19 cellular contexts compared by ENCODE assay signal in genomic region chr1:69258842-69259241, GRCh38.
A peak's percentile ranks its signal among the peaks of the same experiment; 100 is the strongest.
DNase-seq lines count a peak whose midpoint lies in the region; ATAC-seq and TF ChIP-seq lines count a peak whose summit lies in the region.
"Had no signal": no experiment of that assay in that cellular context is flagged by ENCODE, and none has a peak within 500 bp of the region (broad histone marks: within the 10 kb centered on the region; RNA-seq: fewer than 3 reads in every experiment).

No MANE protein-coding gene starts in this region.

- no peak overlapping the region for H3K14ac ChIP-seq in neuronal stem cell (ENCODE audit: low read length)

- no peaks in the 10 kb centered on the region for H3K9me3 ChIP-seq in PC-3 (ENCODE audit: low read length)
- no peaks in the 10 kb centered on the region for H3K9me3 ChIP-seq in neuronal stem cell (replicated peaks in 1 of 2; ENCODE audit: control insufficient read depth in 2 of 2, insufficient read depth in 1 of 2, low read depth in 1 of 2, low read length in 2 of 2)

- H2AFZ ChIP-seq in PC-3 (ENCODE audit: low read length) (no peak overlapping the region), neuronal stem cell (ENCODE audit: low read length) (peak overlapping the region; percentile 51)

- H3K4me2 ChIP-seq in PC-3 (ENCODE audit: low read length) = no peak overlapping the region
- H3K4me2 ChIP-seq in neuronal stem cell (ENCODE audit: insufficient read depth, low read length, poor library complexity, severe bottlenecking) = no peak overlapping the region

- no CpG with 5 or more reads among the region's 1 CpG for WGBS in neuronal stem cell (ENCODE audit: extremely low coverage in 2 of 2, insufficient read length in 2 of 2, insufficient replicate concordance in 1 of 2), 2 donors

- H3K27ac ChIP-seq in PC-3 (ENCODE audit: low read length) = no peak overlapping the region
- no peak overlapping the region for H3K27ac ChIP-seq in neuronal stem cell (replicated peaks; ENCODE audit: low read length)

- H3K79me1 ChIP-seq in neuronal stem cell (ENCODE audit: low read depth, low read length) = no peaks in the 10 kb centered on the region

- intact Hi-C loops in PC-3 (cut with micrococcal nuclease) = no loop called here

- H4K91ac ChIP-seq in neuronal stem cell (ENCODE audit: low read depth, low read length, poor library complexity) = no peak overlapping the region

- H3K9ac ChIP-seq in PC-3 (ENCODE audit: low read length) = no peak overlapping the region
- H3K9ac ChIP-seq in neuronal stem cell (ENCODE audit: low read depth, low read length, poor library complexity) = no peak overlapping the region

- no peak overlapping the region for H2AK5ac ChIP-seq in neuronal stem cell (ENCODE audit: low read depth, low read length)

- H3K4me1 ChIP-seq in PC-3 (ENCODE audit: insufficient read depth, low read length) = no peaks in the 10 kb centered on the region
- no peaks in the 10 kb centered on the region for H3K4me1 ChIP-seq in neuronal stem cell (ENCODE audit: control insufficient read depth in 2 of 2, insufficient read depth in 1 of 2, low read depth in 1 of 2, low read length in 2 of 2)

- DNase-seq in NCI-H1417 (lab: John Stamatoyannopoulos, UW) (peak in 2 of 3 experiments; percentile 35 to 37), NCI-H1417 treated with DMSO at 0.1 percent for 48 hours (lab: John Stamatoyannopoulos, UW) (no peak), LNCaP clone FGC (ENCODE audit: low read depth) (peak; percentile 38), PC-3 (peak; percentile 20), neuronal stem cell (ENCODE audit: low spot score) (no peak), NCI-H2227 treated with DMSO at 0.1 percent for 48 hours (lab: John Stamatoyannopoulos, UW) (no peak), EL (no peak)
- DNase-seq: 8988T; GOT3; Kasumi-1; NCI-H1092 treated with DMSO at 0.1 percent for 48 hours; NCI-H1694; NCI-H524; NK-92 treated with Interleukin-12 subunit alpha and Interleukin-12 subunit beta, amount 100 ng/mL, for 24 hours; Right ventricle myocardium superior; SW 1271 had no signal

- no peaks in the 10 kb centered on the region for H3F3A ChIP-seq in PC-3 (ENCODE audit: low read length, unreplicated experiment)

- no peaks in the 10 kb centered on the region for H3K36me3 ChIP-seq in PC-3 (ENCODE audit: low read depth, low read length)
- H3K36me3 ChIP-seq in neuronal stem cell (replicated peaks in 1 of 2; ENCODE audit: control insufficient read depth in 2 of 2, insufficient read depth in 2 of 2, low read length in 2 of 2) = no peaks in the 10 kb centered on the region

- H3K23ac ChIP-seq in neuronal stem cell (ENCODE audit: low read depth, low read length, poor library complexity) = no peak overlapping the region

- H4K8ac ChIP-seq in neuronal stem cell (ENCODE audit: low read depth, low read length) = no peak overlapping the region

- H2BK120ac ChIP-seq in neuronal stem cell (ENCODE audit: low read depth, low read length) = no peak overlapping the region

- no peaks in the 10 kb centered on the region for H3K9me2 ChIP-seq in PC-3 (replicated peaks; ENCODE audit: low read length)

- H3K79me2 ChIP-seq in PC-3 (ENCODE audit: low read length) = no peaks in the 10 kb centered on the region

- no peak for TF ChIP-seq CTCF in LNCaP clone FGC (IDR thresholded peaks at IDR 0.05; ENCODE audit: control insufficient read depth, extremely low read depth, insufficient read depth)
- TF ChIP-seq CTCF in PC-3 (conservative IDR thresholded peaks at IDR 0.05; ENCODE audit: low read depth, low read length) = no peak

- POLR2A ChIA-PET in PC-3 (lab: Charles Lee; ENCODE audit: unreplicated experiment) = no interaction called here

- H3K4me3 ChIP-seq in LNCaP clone FGC (ENCODE audit: low read depth, low read length) (no peak overlapping the region), PC-3 (ENCODE audit: low read length) (no peak overlapping the region), neuronal stem cell (ENCODE audit: low read length in 2 of 2) (no peak overlapping the region)
- H3K4me3 ChIP-seq: GM12878 had no signal

- CTCF ChIA-PET in PC-3 (lab: Charles Lee) = no interaction called here

- H2BK5ac ChIP-seq in neuronal stem cell (ENCODE audit: low read length) = no peak overlapping the region

- no peak overlapping the region for H3K4ac ChIP-seq in neuronal stem cell (ENCODE audit: low read length)

- H2BK15ac ChIP-seq in neuronal stem cell (ENCODE audit: low read length) = no peak overlapping the region

- H3K27me3 ChIP-seq in PC-3 (ENCODE audit: low read length) (no peaks in the 10 kb centered on the region), neuronal stem cell (ENCODE audit: control insufficient read depth in 3 of 3, insufficient read depth in 3 of 3, low read depth in 1 of 3, low read length in 3 of 3) (no peaks in the 10 kb centered on the region)

- H4K20me1 ChIP-seq in PC-3 (ENCODE audit: low read length) = no peaks in the 10 kb centered on the region

- ATAC-seq in PC-3 = no peak
- ATAC-seq in GM18519 (IDR thresholded peaks at IDR 0.05; ENCODE audit: low FRiP score, unreplicated experiment) = no peak
- ATAC-seq: GM12878, HCT116 had no signal

- no TSS peak for BruUV-seq in PC-3 (replicated peaks; lab: Mats Ljungman, UMichigan)

- H2BK12ac ChIP-seq in neuronal stem cell (ENCODE audit: low read length) = no peak overlapping the region

- H3K18ac ChIP-seq in neuronal stem cell (ENCODE audit: low read length) = no peak overlapping the region

Comparison
In these comparisons a context has a peak if more than half of its experiments do, and no peak if none do; other contexts are left out.
1. DNase-seq: peak in NCI-H1417 (2 of 3), LNCaP clone FGC (single experiment) and PC-3 (single experiment); none in NCI-H1417 treated with DMSO at 0.1 percent for 48 hours (single experiment), neuronal stem cell (single experiment), NCI-H2227 treated with DMSO at 0.1 percent for 48 hours (single experiment) and EL (single experiment).